ENCODE assay signal across 19 cellular contexts in the genomic region with DNA sequence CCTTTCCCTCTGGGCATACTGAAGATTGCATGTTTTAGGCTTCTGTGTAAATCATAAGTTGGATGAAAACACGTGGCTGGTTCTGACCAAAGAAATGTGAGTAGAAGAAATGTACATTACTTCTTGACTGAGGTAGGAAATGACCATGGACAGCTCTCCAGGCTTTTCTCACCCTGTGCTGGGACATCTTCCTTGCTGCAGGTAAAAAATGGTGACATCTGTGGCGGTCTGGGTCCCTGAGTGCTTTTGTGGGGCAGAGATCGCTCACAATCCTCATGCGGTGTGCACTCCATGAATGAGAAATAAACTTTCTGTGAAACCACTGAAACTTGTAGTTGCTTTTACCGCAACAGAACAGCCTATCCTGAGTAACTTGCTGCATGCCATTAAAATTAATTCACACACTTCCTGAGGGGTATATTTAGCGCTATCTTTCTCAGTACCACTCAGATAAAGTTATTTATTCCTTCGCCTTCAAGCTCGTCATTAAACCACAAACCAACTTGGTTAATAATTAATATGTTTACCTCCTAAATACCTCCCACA.
"Had no signal": no experiment of that assay in that cellular context is flagged by ENCODE, and none has a peak within 500 bp of the region (broad histone marks: within the 10 kb centered on the region; RNA-seq: fewer than 3 reads in every experiment).

No MANE protein-coding gene starts in this region.

- H3K27me3 ChIP-seq: gastroesophageal sphincter, heart left ventricle, tibial artery, vagina had no signal

- H3K27ac ChIP-seq: gastroesophageal sphincter, heart left ventricle, left ventricle myocardium inferior, tibial artery, vagina had no signal

- H3K36me3 ChIP-seq: gastroesophageal sphincter, heart left ventricle, left ventricle myocardium inferior, tibial artery, vagina had no signal

- H3K4me3 ChIP-seq: gastroesophageal sphincter, heart left ventricle, left ventricle myocardium inferior, tibial artery, vagina had no signal

- H3K4me1 ChIP-seq: gastroesophageal sphincter, heart left ventricle, left ventricle myocardium inferior, tibial artery, vagina had no signal

- ATAC-seq: esophagus mucosa, gastroesophageal sphincter, heart left ventricle had no signal

- H3K9me3 ChIP-seq: gastroesophageal sphincter, tibial artery, vagina had no signal

- DNase-seq: activated B cell treated with CpG ODN at 0.5 μM for 24 hours; activated CD4-positive, alpha-beta memory T cell treated with anti-CD3 and anti-CD28 coated beads for 36 hours; activated CD4-positive, alpha-beta T cell treated with anti-CD3 and anti-CD28 coated beads for 4 hours; activated naive CD4-positive, alpha-beta T cell; activated naive CD8-positive, alpha-beta T cell treated with anti-CD3 and anti-CD28 coated beads, Interleukin-2, amount 10 ng/mL, durations not matched to agents 7 days and 5 days; activated T-cell treated with anti-CD3 and anti-CD28 coated beads for 4 hours; cortex of kidney; heart left ventricle; immature natural killer cell; left ventricle myocardium inferior; mammary epithelial cell; occipital lobe; stimulated activated CD4-positive, alpha-beta T cell treated with anti-CD3 and anti-CD28 coated beads, Interleukin-2, amount 100 ng/mL, for 24 hours; stimulated activated naive CD4-positive, alpha-beta T cell treated with Interleukin-2 at 50 U/mL for 16 hours; substantia nigra; tibial artery had no signal
